Comparison of ENCODE assay signal across 16 cellular contexts in genomic region chr3:37787027-37787868, GRCh38.
DNase-seq lines count a peak whose midpoint lies in the region; ATAC-seq and TF ChIP-seq lines count a peak whose summit lies in the region.
"Had no signal": no experiment of that assay in that cellular context is flagged by ENCODE, and none has a peak within 500 bp of the region (broad histone marks: within the 10 kb centered on the region; RNA-seq: fewer than 3 reads in every experiment).

No MANE protein-coding gene starts in this region.

- H3K4me2 ChIP-seq in osteoblast (ENCODE audit: insufficient read depth, low read length) = no peak overlapping the region
- H3K4me2 ChIP-seq in smooth muscle cell = no peak overlapping the region

- H3K79me2 ChIP-seq in osteoblast (ENCODE audit: insufficient read depth, low read length) = no peaks in the 10 kb centered on the region
- no peaks in the 10 kb centered on the region for H3K79me2 ChIP-seq in smooth muscle cell (ENCODE audit: low read depth)

- ATAC-seq in body of pancreas (peak; percentile 63), right cardiac atrium (peak; percentile 85 to 89)
- ATAC-seq: activated CD8-positive, alpha-beta T cell treated with anti-CD3 and anti-CD28 coated beads, Interleukin-2, amount 10 ng/mL, durations not matched to agents 7 days and 5 days; left colon had no signal

- H3K36me3 ChIP-seq in body of pancreas (replicated peaks in 1 of 2; ENCODE audit: insufficient read depth in 1 of 2, low read depth in 2 of 2) (no peaks in the 10 kb centered on the region), stomach smooth muscle (ENCODE audit: control insufficient read depth in 2 of 2, insufficient read depth in 2 of 2, low read length in 2 of 2) (peaks cover 12 to 17% of the 10 kb centered on the region in 2 donors), osteoblast (ENCODE audit: insufficient read depth, low read length) (no peaks in the 10 kb centered on the region), smooth muscle cell (ENCODE audit: low read depth) (no peaks in the 10 kb centered on the region)
- H3K36me3 ChIP-seq: BE2C had no signal

- no peak for TF ChIP-seq CTCF in body of pancreas (IDR thresholded peaks at IDR 0.05)
- TF ChIP-seq CTCF in osteoblast (IDR thresholded peaks at IDR 0.05; ENCODE audit: extremely low read depth, low read depth, low read length) = no peak
- TF ChIP-seq CTCF in smooth muscle cell (IDR thresholded peaks at IDR 0.05; ENCODE audit: borderline replicate concordance, insufficient read depth, poor library complexity, severe bottlenecking) = no peak

- H3K27ac ChIP-seq in body of pancreas (peak overlapping the region in 2 of 4 donors; percentile 60 to 65), right cardiac atrium (ENCODE audit: low read length) (peak overlapping the region; percentile 12), stomach smooth muscle (ENCODE audit: low read length) (peak overlapping the region; percentile 32), osteoblast (ENCODE audit: low read depth, low read length) (no peak overlapping the region), smooth muscle cell (ENCODE audit: low read depth) (no peak overlapping the region)

- peak; percentile 42 for DNase-seq in Jurkat, Clone E6-1 (ENCODE audit: low read depth, low spot score)
- DNase-seq in body of pancreas (peak in 1 of 4 donors; percentile 10), right cardiac atrium (no peak), osteoblast (ENCODE audit: insufficient read length, low spot score, missing footprints) (no peak), NCI-H1694 treated with DMSO at 0.1 percent for 48 hours (lab: John Stamatoyannopoulos, UW) (no peak), smooth muscle cell (lab: John Stamatoyannopoulos, UW; ENCODE audit: unreplicated experiment) (no peak)
- no peak for DNase-seq in activated CD4-positive, alpha-beta T cell treated with anti-CD3 and anti-CD28 coated beads, Interleukin-2, amount 10 ng/mL, durations not matched to agents 7 days and 5 days
- DNase-seq: activated CD8-positive, alpha-beta T cell treated with anti-CD3 and anti-CD28 coated beads, Interleukin-2, amount 10 ng/mL, durations not matched to agents 7 days and 5 days; activated effector memory CD4-positive, alpha-beta T cell treated with anti-CD3 and anti-CD28 coated beads, Interleukin-2, amount 50 U/mL, for 16 hours; BE2C; left colon; NCI-H2107; SHP77; T-helper 9 cell had no signal

- no peak overlapping the region for H3K4me3 ChIP-seq in Jurkat, Clone E6-1 (ENCODE audit: low read length)
- H3K4me3 ChIP-seq in body of pancreas = no peak overlapping the region
- no peak overlapping the region for H3K4me3 ChIP-seq in right cardiac atrium (ENCODE audit: low read length)
- peak overlapping the region; percentile 16 to 44 for H3K4me3 ChIP-seq in stomach smooth muscle (ENCODE audit: low read length in 2 of 2)
- no peak overlapping the region for H3K4me3 ChIP-seq in osteoblast (ENCODE audit: insufficient read depth, low read length)
- H3K4me3 ChIP-seq in smooth muscle cell = no peak overlapping the region

- H3K27me3 ChIP-seq in body of pancreas = no peaks in the 10 kb centered on the region
- no peaks in the 10 kb centered on the region for H3K27me3 ChIP-seq in right cardiac atrium (ENCODE audit: control insufficient read depth, insufficient read depth)
- H3K27me3 ChIP-seq in stomach smooth muscle (ENCODE audit: control insufficient read depth in 1 of 2, insufficient read depth in 2 of 2, low read length in 2 of 2) = no peaks in the 10 kb centered on the region
- H3K27me3 ChIP-seq in osteoblast (ENCODE audit: insufficient read depth, low read length) = peaks cover 62% of the 10 kb centered on the region
- no peaks in the 10 kb centered on the region for H3K27me3 ChIP-seq in smooth muscle cell (ENCODE audit: low read depth)
- H3K27me3 ChIP-seq: BE2C had no signal

- peaks cover 28% of the 10 kb centered on the region for H3K4me1 Mint-ChIP-seq in activated CD4-positive, alpha-beta T cell treated with anti-CD3 and anti-CD28 coated beads, Interleukin-2, amount 10 ng/mL, durations not matched to agents 7 days and 5 days
- H3K4me1 Mint-ChIP-seq: neural crest cell had no signal

- H3K9ac ChIP-seq in stomach smooth muscle (ENCODE audit: low read length in 2 of 2) (no peak overlapping the region), smooth muscle cell (ENCODE audit: low read depth) (no peak overlapping the region)

- H3F3A ChIP-seq in smooth muscle cell (ENCODE audit: low read depth) = no peaks in the 10 kb centered on the region

- H3K9me3 ChIP-seq in body of pancreas = no peaks in the 10 kb centered on the region
- no peaks in the 10 kb centered on the region for H3K9me3 ChIP-seq in right cardiac atrium (ENCODE audit: control insufficient read depth, low read length)
- no peaks in the 10 kb centered on the region for H3K9me3 ChIP-seq in stomach smooth muscle (ENCODE audit: control insufficient read depth in 2 of 2, low read length in 2 of 2)
- H3K9me3 ChIP-seq in osteoblast (ENCODE audit: low read depth, low read length) = no peaks in the 10 kb centered on the region
- H3K9me3 ChIP-seq in smooth muscle cell (replicated peaks; ENCODE audit: low read depth) = no peaks in the 10 kb centered on the region
- H3K9me3 ChIP-seq: BE2C had no signal

- no peak overlapping the region for H3K4me3 Mint-ChIP-seq in activated CD4-positive, alpha-beta T cell treated with anti-CD3 and anti-CD28 coated beads, Interleukin-2, amount 10 ng/mL, durations not matched to agents 7 days and 5 days
- H3K4me3 Mint-ChIP-seq: activated CD8-positive, alpha-beta T cell treated with anti-CD3 and anti-CD28 coated beads, Interleukin-2, amount 10 ng/mL, durations not matched to agents 7 days and 5 days; neural crest cell had no signal

- H2AFZ ChIP-seq in osteoblast (ENCODE audit: low read length) (no peak overlapping the region), smooth muscle cell (ENCODE audit: low read depth) (no peak overlapping the region)

- POLR2A ChIA-PET in activated CD4-positive, alpha-beta T cell treated with anti-CD3 and anti-CD28 coated beads, Interleukin-2, amount 10 ng/mL, durations not matched to agents 7 days and 5 days (lab: Charles Lee) = no interaction called here

- CTCF ChIA-PET in activated CD4-positive, alpha-beta T cell treated with anti-CD3 and anti-CD28 coated beads, Interleukin-2, amount 10 ng/mL, durations not matched to agents 7 days and 5 days (lab: Charles Lee) = no interaction called here

- no peak overlapping the region for H3K27ac Mint-ChIP-seq in activated CD4-positive, alpha-beta T cell treated with anti-CD3 and anti-CD28 coated beads, Interleukin-2, amount 10 ng/mL, durations not matched to agents 7 days and 5 days
- H3K27ac Mint-ChIP-seq: activated CD8-positive, alpha-beta T cell treated with anti-CD3 and anti-CD28 coated beads, Interleukin-2, amount 10 ng/mL, durations not matched to agents 7 days and 5 days had no signal

- peaks cover 3% of the 10 kb centered on the region for H4K20me1 ChIP-seq in osteoblast (ENCODE audit: insufficient read depth, low read length)
- H4K20me1 ChIP-seq in smooth muscle cell (ENCODE audit: low read depth) = no peaks in the 10 kb centered on the region

- TF ChIP-seq POLR2A in body of pancreas (IDR thresholded peaks at IDR 0.05) = no peak

- intact Hi-C loops in body of pancreas (cut with DNase I) = no loop called here
- intact Hi-C loops in right cardiac atrium (cut with DNase I) = no loop called here

- no peaks in the 10 kb centered on the region for H3K27me3 Mint-ChIP-seq in activated CD4-positive, alpha-beta T cell treated with anti-CD3 and anti-CD28 coated beads, Interleukin-2, amount 10 ng/mL, durations not matched to agents 7 days and 5 days

- H3K9me3 Mint-ChIP-seq in activated CD4-positive, alpha-beta T cell treated with anti-CD3 and anti-CD28 coated beads, Interleukin-2, amount 10 ng/mL, durations not matched to agents 7 days and 5 days = no peaks in the 10 kb centered on the region
- H3K9me3 Mint-ChIP-seq: neural crest cell had no signal

- H3K36me3 Mint-ChIP-seq in activated CD4-positive, alpha-beta T cell treated with anti-CD3 and anti-CD28 coated beads, Interleukin-2, amount 10 ng/mL, durations not matched to agents 7 days and 5 days (ENCODE audit: low read depth) = no peaks in the 10 kb centered on the region

- H3K4me1 ChIP-seq in body of pancreas (peaks cover 6% of the 10 kb centered on the region), right cardiac atrium (ENCODE audit: control insufficient read depth, insufficient read depth, low read length) (peaks cover 5% of the 10 kb centered on the region), stomach smooth muscle (ENCODE audit: control insufficient read depth, insufficient read depth, low read length) (peaks cover 23% of the 10 kb centered on the region), osteoblast (ENCODE audit: insufficient read depth, low read length) (peaks cover 4% of the 10 kb centered on the region), smooth muscle cell (ENCODE audit: low read depth) (no peaks in the 10 kb centered on the region)
- H3K4me1 ChIP-seq: BE2C had no signal

- 33 to 37% methylated on average over 7 of the region's 7 CpGs for WGBS in body of pancreas, 2 donors
- WGBS in right cardiac atrium = 12% methylated on average over 7 of the region's 7 CpGs
- 92% methylated on average over 7 of the region's 7 CpGs for WGBS in smooth muscle cell (ENCODE audit: low lambda C conversion rate)

Comparison
In these comparisons a context has a peak if more than half of its experiments do, and no peak if none do; other contexts are left out.
1. H3K4me3 ChIP-seq: peak in stomach smooth muscle (2 of 2); none in Jurkat, Clone E6-1 (single experiment), body of pancreas (0 of 2), right cardiac atrium (single experiment), osteoblast (single experiment) and smooth muscle cell (single experiment).
2. H3K27ac ChIP-seq: peak in right cardiac atrium (single experiment) and stomach smooth muscle (single experiment); none in osteoblast (single experiment) and smooth muscle cell (single experiment).